ENCODE assay signal across 1 cellular context in genomic region chr4:177480796-177481195, GRCh38.
TF ChIP-seq lines count a peak whose summit lies in the region.

No MANE protein-coding gene starts in this region.

TF ChIP-seq in SK-N-SH, 30 proteins besides CTCF, POLR2A, EP300 and RAD21:
- TF ChIP-seq FOSL2 (IDR thresholded peaks at IDR 0.05; ENCODE audit: borderline replicate concordance, low read depth) (0 out of 2 replicates have a peak, but pooled peaks have one; percentile 10), ELF1 (IDR thresholded peaks at IDR 0.05) (no peak), REST (IDR thresholded peaks at IDR 0.05; ENCODE audit: low read depth, low read length) (no peak), NFIC (IDR thresholded peaks at IDR 0.05; ENCODE audit: borderline replicate concordance) (no peak), IRF3 (IDR thresholded peaks at IDR 0.05; ENCODE audit: low read depth, low read length) (no peak), TCF12 (IDR thresholded peaks at IDR 0.05) (peak; percentile 57; the same call in 1 of the 2 replicates), JUND (IDR thresholded peaks at IDR 0.05) (no peak), RCOR1 (IDR thresholded peaks at IDR 0.05; ENCODE audit: low read length) (no peak), SMC3 (IDR thresholded peaks at IDR 0.05; ENCODE audit: low read depth, low read length) (no peak), MEF2A (IDR thresholded peaks at IDR 0.05; ENCODE audit: borderline replicate concordance, low read depth) (no peak), TEAD4 (IDR thresholded peaks at IDR 0.05; ENCODE audit: borderline replicate concordance, insufficient read depth) (no peak), GATA2 (CRISPR knock-in tag; IDR thresholded peaks at IDR 0.05) (no peak), YY1 (IDR thresholded peaks at IDR 0.05; ENCODE audit: low read depth) (no peak), FOXJ3 (CRISPR knock-in tag; IDR thresholded peaks at IDR 0.05) (no peak), RFX5 (IDR thresholded peaks at IDR 0.05; ENCODE audit: low read length) (no peak), PBX3 (IDR thresholded peaks at IDR 0.05) (peak; percentile 15; the same call in 1 of the 2 replicates)
